In the genomic region with DNA sequence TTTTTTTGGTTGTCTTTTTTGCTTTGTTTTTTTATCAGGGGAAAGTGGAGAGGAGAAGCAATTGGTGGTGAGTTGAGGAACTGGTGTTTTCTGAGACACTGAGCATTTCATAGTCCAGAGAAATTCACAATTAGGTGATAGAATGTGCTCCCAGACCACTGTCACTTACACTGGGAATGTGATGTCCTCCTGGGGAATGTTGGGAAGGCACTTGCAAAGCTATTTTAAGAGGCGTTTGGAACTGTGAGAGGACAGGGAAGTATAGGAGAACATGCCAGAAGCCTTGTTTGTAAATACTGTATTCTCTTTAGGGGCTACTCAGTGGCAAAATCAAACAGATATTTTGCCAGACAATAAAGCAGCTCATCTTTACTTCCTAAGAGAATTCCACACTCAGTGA, we compare ENCODE assay signal across 1 cellular context.
TF ChIP-seq lines count a peak whose summit lies in the region.

No MANE protein-coding gene starts in this region.

TF ChIP-seq in IMR-90, 13 proteins besides CTCF, POLR2A, EP300 and RAD21:
- TF ChIP-seq MAZ (IDR thresholded peaks at IDR 0.05; ENCODE audit: borderline replicate concordance, low read depth, low read length) (no peak), MXI1 (IDR thresholded peaks at IDR 0.05; ENCODE audit: borderline replicate concordance, low read depth, low read length) (no peak), MAFK (IDR thresholded peaks at IDR 0.05; ENCODE audit: low read depth, low read length) (no peak), CEBPB (IDR thresholded peaks at IDR 0.05; ENCODE audit: low read depth, low read length) (no peak), RFX5 (IDR thresholded peaks at IDR 0.05; ENCODE audit: low read depth, low read length) (no peak), CHD1 (IDR thresholded peaks at IDR 0.05; ENCODE audit: low read depth, low read length) (no peak), SMC3 (IDR thresholded peaks at IDR 0.05; ENCODE audit: low read depth, low read length) (no peak), NFE2L2 (IDR thresholded peaks at IDR 0.05; ENCODE audit: low read depth, low read length) (no peak), FOS (IDR thresholded peaks at IDR 0.05; ENCODE audit: low read depth, low read length) (no peak), RCOR1 (IDR thresholded peaks at IDR 0.05; ENCODE audit: insufficient replicate concordance, low read length) (no peak), BHLHE40 (IDR thresholded peaks at IDR 0.05; ENCODE audit: low read depth, low read length) (no peak)
- TF ChIP-seq, protein P1, sequence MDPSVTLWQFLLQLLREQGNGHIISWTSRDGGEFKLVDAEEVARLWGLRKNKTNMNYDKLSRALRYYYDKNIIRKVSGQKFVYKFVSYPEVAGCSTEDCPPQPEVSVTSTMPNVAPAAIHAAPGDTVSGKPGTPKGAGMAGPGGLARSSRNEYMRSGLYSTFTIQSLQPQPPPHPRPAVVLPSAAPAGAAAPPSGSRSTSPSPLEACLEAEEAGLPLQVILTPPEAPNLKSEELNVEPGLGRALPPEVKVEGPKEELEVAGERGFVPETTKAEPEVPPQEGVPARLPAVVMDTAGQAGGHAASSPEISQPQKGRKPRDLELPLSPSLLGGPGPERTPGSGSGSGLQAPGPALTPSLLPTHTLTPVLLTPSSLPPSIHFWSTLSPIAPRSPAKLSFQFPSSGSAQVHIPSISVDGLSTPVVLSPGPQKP (IDR thresholded peaks at IDR 0.05; ENCODE audit: borderline replicate concordance, low read depth, low read length) = no peak
- TF ChIP-seq, protein P2, sequence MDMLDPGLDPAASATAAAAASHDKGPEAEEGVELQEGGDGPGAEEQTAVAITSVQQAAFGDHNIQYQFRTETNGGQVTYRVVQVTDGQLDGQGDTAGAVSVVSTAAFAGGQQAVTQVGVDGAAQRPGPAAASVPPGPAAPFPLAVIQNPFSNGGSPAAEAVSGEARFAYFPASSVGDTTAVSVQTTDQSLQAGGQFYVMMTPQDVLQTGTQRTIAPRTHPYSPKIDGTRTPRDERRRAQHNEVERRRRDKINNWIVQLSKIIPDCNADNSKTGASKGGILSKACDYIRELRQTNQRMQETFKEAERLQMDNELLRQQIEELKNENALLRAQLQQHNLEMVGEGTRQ (IDR thresholded peaks at IDR 0.05; ENCODE audit: low read depth, low read length) = no peak
